ENCODE assay signal across 8 cellular contexts in genomic region chr1:199243423-199244061, GRCh38.
A peak's percentile ranks its signal among the peaks of the same experiment; 100 is the strongest.
DNase-seq lines count a peak whose midpoint lies in the region; ATAC-seq and TF ChIP-seq lines count a peak whose summit lies in the region.

No MANE protein-coding gene starts in this region.

- no peaks in the 10 kb centered on the region for H4K20me1 ChIP-seq in SU-DHL-6 (ENCODE audit: low read depth, low read length)

- no peak overlapping the region for H3K4me2 ChIP-seq in SU-DHL-6 (ENCODE audit: low read depth, low read length, poor library complexity, severe bottlenecking)

- no peaks in the 10 kb centered on the region for H3K9me2 ChIP-seq in SU-DHL-6 (replicated peaks; ENCODE audit: insufficient read depth, low read length)

- H3K36me3 ChIP-seq in SU-DHL-6 (ENCODE audit: low read length) (no peaks in the 10 kb centered on the region), adrenal gland (replicated peaks in 1 of 2) (no peaks in the 10 kb centered on the region), iPS DF 6.9 (ENCODE audit: control insufficient read depth, insufficient read depth, low read length) (no peaks in the 10 kb centered on the region), esophagus muscularis mucosa (no peaks in the 10 kb centered on the region)

- H3K27ac ChIP-seq in SU-DHL-6 (ENCODE audit: low read depth, low read length) (no peak overlapping the region), adrenal gland (no peak overlapping the region), iPS DF 6.9 (ENCODE audit: low read length) (no peak overlapping the region), esophagus muscularis mucosa (replicated peaks in 1 of 4) (no peak overlapping the region)

- DNase-seq in GM10248 (ENCODE audit: extremely low spot score) (peak; percentile 76), HT1080 (ENCODE audit: low read depth) (peak; percentile 61), adrenal gland (peak; percentile 42 to 72 (median 55)), iPS DF 6.9 (ENCODE audit: low read depth, low spot score) (peak; percentile 48), esophagus muscularis mucosa (ENCODE audit: extremely low spot score) (no peak)
- DNase-seq in stimulated activated CD4-positive, alpha-beta T cell treated with anti-CD3 and anti-CD28 coated beads, Interleukin-4, amount 100 ng/mL, for 48 hours (ENCODE audit: low read depth in 2 of 2), result peak; percentile 61 to 65

- H3K79me2 ChIP-seq in SU-DHL-6 (ENCODE audit: insufficient read depth, low read length), result no peaks in the 10 kb centered on the region

- no peak overlapping the region for H3K9ac ChIP-seq in SU-DHL-6 (ENCODE audit: low read length)

- 57 to 77% (median 68%) methylated on average over 11 of the region's 11 CpGs for WGBS in adrenal gland, 4 donors
- no CpG with 5 or more reads among the region's 11 CpGs for WGBS in iPS DF 6.9 (ENCODE audit: insufficient coverage, insufficient read length)
- WGBS in esophagus muscularis mucosa, result 85% methylated on average over 7 of the region's 11 CpGs

- ATAC-seq in GM21529 (IDR thresholded peaks at IDR 0.05; ENCODE audit: unreplicated experiment), result peak; percentile 100

- no peaks in the 10 kb centered on the region for H3F3A ChIP-seq in SU-DHL-6 (ENCODE audit: insufficient read depth)

- intact Hi-C loops in adrenal gland (cut with DNase I), result no loop called here
- intact Hi-C loops in esophagus muscularis mucosa (cut with DNase I), result no loop called here

- H3K27me3 ChIP-seq in SU-DHL-6 (ENCODE audit: low read length) (no peaks in the 10 kb centered on the region), adrenal gland (no peaks in the 10 kb centered on the region), iPS DF 6.9 (ENCODE audit: control insufficient read depth, insufficient read depth, low read length) (no peaks in the 10 kb centered on the region), esophagus muscularis mucosa (no peaks in the 10 kb centered on the region)

- no peak overlapping the region for H2AFZ ChIP-seq in SU-DHL-6 (ENCODE audit: low read depth, low read length, severe bottlenecking)

- POLR2A ChIA-PET in GM10248 (lab: Yijun Ruan, JAX), result no interaction called here

- no peaks in the 10 kb centered on the region for H3K9me3 ChIP-seq in SU-DHL-6 (ENCODE audit: insufficient read depth, low read length)
- H3K9me3 ChIP-seq in adrenal gland (replicated peaks in 1 of 3), result no peaks in the 10 kb centered on the region
- no peaks in the 10 kb centered on the region for H3K9me3 ChIP-seq in iPS DF 6.9 (ENCODE audit: control insufficient read depth, insufficient read depth, low read length)
- no peaks in the 10 kb centered on the region for H3K9me3 ChIP-seq in esophagus muscularis mucosa

- H3K4me1 ChIP-seq in adrenal gland (replicated peaks in 1 of 2), result no peaks in the 10 kb centered on the region
- no peaks in the 10 kb centered on the region for H3K4me1 ChIP-seq in iPS DF 6.9 (ENCODE audit: control insufficient read depth, insufficient read depth, low read length)
- H3K4me1 ChIP-seq in esophagus muscularis mucosa, result no peaks in the 10 kb centered on the region

- CTCF ChIA-PET in GM10248 (lab: Yijun Ruan, JAX), result interaction anchor here (0.6 to 3.4 kb wide), 66 partner anchors 9 to 979 kb away, joined by 3 to 43 read pairs (median 4); no protein-coding TSS in a partner anchor

- TF ChIP-seq CTCF in GM10248 (IDR thresholded peaks at IDR 0.05; ENCODE audit: control extremely low read depth, extremely low read depth, low read depth, missing control alignments) (peak; percentile 91), SU-DHL-6 (IDR thresholded peaks at IDR 0.05; ENCODE audit: insufficient read depth, low read length, poor library complexity, severe bottlenecking) (peak; percentile 45), adrenal gland (IDR thresholded peaks at IDR 0.05) (peak; percentile 29 to 52 (median 43)), esophagus muscularis mucosa (IDR thresholded peaks at IDR 0.05) (peak in 1 of 3 experiments; percentile 39)

- H3K4me3 ChIP-seq in SU-DHL-6 (ENCODE audit: insufficient read depth, low read length, poor library complexity, severe bottlenecking), result no peak overlapping the region
- no peak overlapping the region for H3K4me3 ChIP-seq in adrenal gland
- H3K4me3 ChIP-seq in iPS DF 6.9 (ENCODE audit: low read length), result no peak overlapping the region
- H3K4me3 ChIP-seq in esophagus muscularis mucosa, result no peak overlapping the region

- no peak for TF ChIP-seq POLR2A in adrenal gland (IDR thresholded peaks at IDR 0.05)
- no peak for TF ChIP-seq POLR2A in esophagus muscularis mucosa (IDR thresholded peaks at IDR 0.05; ENCODE audit: low read depth)

- no peak for TF ChIP-seq EP300 in esophagus muscularis mucosa (IDR thresholded peaks at IDR 0.05)
